9 cellular contexts compared by ENCODE assay signal in genomic region chr19:12790628-12791344, GRCh38. TPM values are rescaled to one million over a fixed set of nuclear protein-coding genes. Genes with fewer than 3 reads are reported as not detected.
DNase-seq lines count a peak whose midpoint lies in the region; ATAC-seq, FAIRE-seq and TF ChIP-seq lines count a peak whose summit lies in the region.
"Had no signal": no experiment of that assay in that cellular context is flagged by ENCODE, and none has a peak within 500 bp of the region (broad histone marks: within the 10 kb centered on the region; RNA-seq: fewer than 3 reads in every experiment).

No MANE protein-coding gene starts in this region.

- intact Hi-C loops in HepG2 (cut with micrococcal nuclease; ENCODE audit: unreplicated experiment), result no loop called here

- in situ Hi-C loops in HepG2 (cut with HindIII; ENCODE audit: extremely low pct_ligation_motif_present, low pct_unique_long_range_greater_than_20kb), result no loop called here

- peaks cover 8% of the 10 kb centered on the region for H3K79me2 ChIP-seq in HepG2 (ENCODE audit: insufficient read depth, low read length)

- FAIRE-seq in HepG2 (lab: Jason Lieb, UNC), result no peak

- H3K9me3 ChIP-seq in adipocyte (ENCODE audit: control insufficient read depth, low read length) (no peaks in the 10 kb centered on the region), HepG2 (ENCODE audit: low read length) (no peaks in the 10 kb centered on the region), thymus (ENCODE audit: control insufficient read depth) (no peaks in the 10 kb centered on the region)

- H3K27ac ChIP-seq in HepG2 (ENCODE audit: extremely low read length, insufficient read depth, low read length) (peak overlapping the region; percentile 31), thymus (ENCODE audit: low read depth) (peak overlapping the region; percentile 98)

- POLR2A ChIA-PET in HepG2 (lab: Yijun Ruan, JAX), result interaction anchor here (0.7 to 3.9 kb wide), 15 partner anchors 8 to 327 kb away, joined by 3 to 124 read pairs (median 14); partner anchors contain the start of genes GET3, HOOK2, MAN2B1 and NACC1

- H2AFZ ChIP-seq in HepG2 (ENCODE audit: low read length), result no peak overlapping the region

- no peak for TF ChIP-seq POLR2A in HepG2 (IDR thresholded peaks at IDR 0.05; ENCODE audit: insufficient read depth in 1 of 2, low read depth in 2 of 2, low read length in 2 of 2)

- no peaks in the 10 kb centered on the region for H4K20me1 ChIP-seq in HepG2 (ENCODE audit: insufficient read depth, low read length)

- H3K4me1 ChIP-seq in adipocyte (ENCODE audit: control insufficient read depth, insufficient read depth, low read length) (peaks cover 47% of the 10 kb centered on the region), HepG2 (ENCODE audit: insufficient read depth, low read length) (peaks cover 60% of the 10 kb centered on the region), thymus (ENCODE audit: control insufficient read depth, insufficient read depth, low read length) (peaks cover 10% of the 10 kb centered on the region)

- no TSS peak for BruUV-seq in HepG2 (replicated peaks; lab: Mats Ljungman, UMichigan)

- H3K36me3 ChIP-seq in adipocyte (ENCODE audit: control insufficient read depth, insufficient read depth, low read length, severe bottlenecking), result no peaks in the 10 kb centered on the region
- no peaks in the 10 kb centered on the region for H3K36me3 ChIP-seq in HepG2 (replicated peaks in 1 of 2; ENCODE audit: control insufficient read depth in 1 of 2, insufficient read depth in 2 of 2, low read length in 2 of 2)
- no peaks in the 10 kb centered on the region for H3K36me3 ChIP-seq in thymus (ENCODE audit: control insufficient read depth, insufficient read depth)

- TF ChIP-seq EP300 in HepG2 (IDR thresholded peaks at IDR 0.05; ENCODE audit: low read depth in 2 of 2, low read length in 2 of 2), result no peak
- TF ChIP-seq EP300 in HepG2 (CRISPR knock-in tag; IDR thresholded peaks at IDR 0.05; ENCODE audit: borderline replicate concordance), result no peak

- DNase-seq in activated CD8-positive, alpha-beta memory T cell treated with anti-CD3 and anti-CD28 coated beads for 24 hours, result peak; percentile 69
- DNase-seq in activated CD8-positive, alpha-beta memory T cell treated with anti-CD3 and anti-CD28 coated beads, Interleukin-2, amount 50 U/mL, for 4 hours, result no peak
- DNase-seq in adipocyte (ENCODE audit: low read depth) (peak; percentile 52), HepG2 (ENCODE audit: low spot score) (no peak), NCI-H1092 (lab: John Stamatoyannopoulos, UW) (no peak)

- WGBS in HepG2 (ENCODE audit: low lambda C conversion rate), result 2% methylated on average over 13 of the region's 22 CpGs
- whole genome bisulfite sequencing in thymus, result 3% methylated on average over 22 of the region's 22 CpGs

- no peaks in the 10 kb centered on the region for H3K27me3 ChIP-seq in adipocyte (replicated peaks; ENCODE audit: control insufficient read depth, insufficient read depth, low read length)
- no peaks in the 10 kb centered on the region for H3K27me3 ChIP-seq in HepG2 (ENCODE audit: control insufficient read depth in 1 of 2, insufficient read depth in 2 of 2, low read length in 2 of 2)
- peaks cover 14% of the 10 kb centered on the region for H3K27me3 ChIP-seq in thymus (ENCODE audit: control insufficient read depth, insufficient read depth)

- peak overlapping the region; percentile 99 for H3K4me2 ChIP-seq in HepG2 (ENCODE audit: low read depth, low read length)

- no peak for TF ChIP-seq RAD21 in HepG2 (CRISPR knock-in tag; IDR thresholded peaks at IDR 0.05)

- ATAC-seq in HepG2, result no peak
- ATAC-seq in HG02885 (IDR thresholded peaks at IDR 0.05; ENCODE audit: poor library complexity, unreplicated experiment), result no peak
- ATAC-seq in HG02623 (IDR thresholded peaks at IDR 0.05; ENCODE audit: unreplicated experiment), result no peak

- CTCF ChIA-PET in HepG2 (lab: Yijun Ruan, JAX; ENCODE audit: low intra/inter-chr PET ratio, low total read pairs), result interaction anchor here (0.8 kb wide), 1 partner anchor 114 kb away, joined by 3 read pairs; no protein-coding TSS in a partner anchor

- H3K9ac ChIP-seq in adipocyte (ENCODE audit: low read length), result peak overlapping the region; percentile 99
- H3K9ac ChIP-seq in HepG2 (ENCODE audit: insufficient read depth, low read depth, low read length), result peak overlapping the region; percentile 89

- H3K4me3 ChIP-seq in adipocyte (ENCODE audit: low read length) (peak overlapping the region; percentile 99), HepG2 (replicated peaks in 1 of 3; ENCODE audit: insufficient read depth in 1 of 3, low read depth in 2 of 3, low read length in 3 of 3) (peak overlapping the region; percentile 47 to 87 (median 60)), thymus (ENCODE audit: low read length) (peak overlapping the region; percentile 83)

- TF ChIP-seq CTCF in HepG2 (CRISPR knock-in tag; IDR thresholded peaks at IDR 0.05), result no peak

RNA-seq across cellular contexts. Expression of gene JUNB, which starts 0.5 kb away (rescaled TPM):
- total RNA-seq in HepG2 (2016; rRNA removed; fragmentation: Illumina TruSeq; extraction: Trizol), result 4.9 and 7.7 TPM in 2 replicates
- total RNA-seq in HepG2 (2016; cell fraction: cytosol; rRNA removed; fragmentation: Illumina TruSeq; extraction: Trizol; ENCODE audit: low read depth), result 3.3 and 3.8 TPM in 2 replicates
- total RNA-seq in HepG2 (2016; cell fraction: insoluble cytoplasmic fraction; rRNA removed; fragmentation: Illumina TruSeq; extraction: Trizol), result 3.8 and 7.5 TPM in 2 replicates
- total RNA-seq in HepG2 (2016; cell fraction: membrane; rRNA removed; fragmentation: Illumina TruSeq; extraction: Trizol), result 6.6 TPM in 2 replicates
- 7.2 and 8.6 TPM in 2 replicates for total RNA-seq in HepG2 (2016; cell fraction: nucleus; rRNA removed; fragmentation: Illumina TruSeq; extraction: Trizol)
- polyA plus RNA-seq in HepG2 (2011; rRNA removed) (8.2 and 15.9 TPM in 2 replicates), thymus (139 TPM)
- polyA plus RNA-seq in HepG2 (2011; cell fraction: cytosol; rRNA removed), result 10.9 and 15.9 TPM in 2 replicates
- polyA plus RNA-seq in HepG2 (2011; cell fraction: nucleus; rRNA removed), result 19.5 and 30.3 TPM in 2 replicates
- polyA plus RNA-seq in HepG2 (2012), result 2.5 and 5.8 TPM in 2 replicates
- 2.6 and 2.8 TPM in 2 replicates for polyA plus RNA-seq in HepG2 (2016; cell fraction: cytosol; fragmentation: Illumina TruSeq; extraction: Trizol; ENCODE audit: low read depth)
- 5.6 and 7.1 TPM in 2 replicates for polyA plus RNA-seq in HepG2 (2016; cell fraction: insoluble cytoplasmic fraction; fragmentation: Illumina TruSeq; extraction: Trizol; ENCODE audit: low read depth)
- 3.6 and 3.7 TPM in 2 replicates for polyA plus RNA-seq in HepG2 (2016; cell fraction: membrane; fragmentation: Illumina TruSeq; extraction: Trizol; ENCODE audit: low read depth)
- 15.5 and 16.4 TPM in 2 replicates for polyA plus RNA-seq in HepG2 (2016; cell fraction: nucleus; fragmentation: Illumina TruSeq; extraction: Trizol; ENCODE audit: insufficient read depth, low read depth)
- polyA minus RNA-seq in HepG2 (2011; rRNA and poly(A)+ RNA removed; ENCODE audit: low replicate concordance), result 17.5 and 34.8 TPM in 2 replicates
- polyA minus RNA-seq in HepG2 (2011; cell fraction: cytosol; rRNA and poly(A)+ RNA removed), result 14.3 and 14.8 TPM in 2 replicates
- 7.0 and 8.7 TPM in 2 replicates for polyA minus RNA-seq in HepG2 (2011; cell fraction: nucleus; rRNA and poly(A)+ RNA removed)

RNA-seq across cellular contexts. Expression of gene PRDX2, which starts 10.8 kb away (rescaled TPM):
- total RNA-seq in HepG2 (2016; rRNA removed; fragmentation: Illumina TruSeq; extraction: Trizol), result 381 and 425 TPM in 2 replicates
- total RNA-seq in HepG2 (2016; cell fraction: cytosol; rRNA removed; fragmentation: Illumina TruSeq; extraction: Trizol; ENCODE audit: low read depth), result 76.3 and 78.7 TPM in 2 replicates
- total RNA-seq in HepG2 (2016; cell fraction: insoluble cytoplasmic fraction; rRNA removed; fragmentation: Illumina TruSeq; extraction: Trizol), result 372 and 392 TPM in 2 replicates
- 80.0 and 92.1 TPM in 2 replicates for total RNA-seq in HepG2 (2016; cell fraction: membrane; rRNA removed; fragmentation: Illumina TruSeq; extraction: Trizol)
- 155 and 156 TPM in 2 replicates for total RNA-seq in HepG2 (2016; cell fraction: nucleus; rRNA removed; fragmentation: Illumina TruSeq; extraction: Trizol)
- 218 and 238 TPM in 2 replicates for polyA plus RNA-seq in HepG2 (2011; rRNA removed)
- polyA plus RNA-seq in HepG2 (2011; cell fraction: cytosol; rRNA removed), result 353 and 456 TPM in 2 replicates
- polyA plus RNA-seq in HepG2 (2011; cell fraction: nucleus; rRNA removed), result 218 and 223 TPM in 2 replicates
- polyA plus RNA-seq in HepG2 (2012), result 295 and 301 TPM in 2 replicates
- 101 and 108 TPM in 2 replicates for polyA plus RNA-seq in HepG2 (2016; cell fraction: cytosol; fragmentation: Illumina TruSeq; extraction: Trizol; ENCODE audit: low read depth)
- 447 and 526 TPM in 2 replicates for polyA plus RNA-seq in HepG2 (2016; cell fraction: insoluble cytoplasmic fraction; fragmentation: Illumina TruSeq; extraction: Trizol; ENCODE audit: low read depth)
- 92.7 and 94.2 TPM in 2 replicates for polyA plus RNA-seq in HepG2 (2016; cell fraction: membrane; fragmentation: Illumina TruSeq; extraction: Trizol; ENCODE audit: low read depth)
- polyA plus RNA-seq in HepG2 (2016; cell fraction: nucleus; fragmentation: Illumina TruSeq; extraction: Trizol; ENCODE audit: insufficient read depth, low read depth), result 277 and 282 TPM in 2 replicates
- polyA minus RNA-seq in HepG2 (2011; rRNA and poly(A)+ RNA removed; ENCODE audit: low replicate concordance), result 319 and 512 TPM in 2 replicates
- polyA minus RNA-seq in HepG2 (2011; cell fraction: cytosol; rRNA and poly(A)+ RNA removed), result 147 and 189 TPM in 2 replicates
- polyA minus RNA-seq in HepG2 (2011; cell fraction: nucleus; rRNA and poly(A)+ RNA removed), result 44.4 and 48.2 TPM in 2 replicates
- 113 TPM for polyA plus RNA-seq in thymus

RNA-seq across cellular contexts. Expression of gene THSD8, which starts 11.1 kb away (rescaled TPM):
- total RNA-seq in HepG2 (2016; rRNA removed; fragmentation: Illumina TruSeq; extraction: Trizol), result 14.9 and 23.5 TPM in 2 replicates
- not detected in 2 replicates for total RNA-seq in HepG2 (2016; cell fraction: cytosol; rRNA removed; fragmentation: Illumina TruSeq; extraction: Trizol; ENCODE audit: low read depth)
- 11.9 and 20.6 TPM in 2 replicates for total RNA-seq in HepG2 (2016; cell fraction: insoluble cytoplasmic fraction; rRNA removed; fragmentation: Illumina TruSeq; extraction: Trizol)
- total RNA-seq in HepG2 (2016; cell fraction: membrane; rRNA removed; fragmentation: Illumina TruSeq; extraction: Trizol), result 2.6 and 4.1 TPM in 2 replicates
- 1.9 and 3.1 TPM in 2 replicates for total RNA-seq in HepG2 (2016; cell fraction: nucleus; rRNA removed; fragmentation: Illumina TruSeq; extraction: Trizol)
- polyA plus RNA-seq in HepG2 (2011; rRNA removed) (4.8 and 5.2 TPM in 2 replicates), thymus (4.1 TPM)
- 1.3 TPM in 1 of 2 replicates, not detected in the other for polyA plus RNA-seq in HepG2 (2011; cell fraction: cytosol; rRNA removed)
- not detected in 2 replicates for polyA plus RNA-seq in HepG2 (2011; cell fraction: nucleus; rRNA removed)
- polyA plus RNA-seq in HepG2 (2012), result 2.7 and 6.2 TPM in 2 replicates
- 2.4 and 2.9 TPM in 2 replicates for polyA plus RNA-seq in HepG2 (2016; cell fraction: cytosol; fragmentation: Illumina TruSeq; extraction: Trizol; ENCODE audit: low read depth)
- polyA plus RNA-seq in HepG2 (2016; cell fraction: insoluble cytoplasmic fraction; fragmentation: Illumina TruSeq; extraction: Trizol; ENCODE audit: low read depth), result 29.9 and 31.8 TPM in 2 replicates
- 4.8 and 5.8 TPM in 2 replicates for polyA plus RNA-seq in HepG2 (2016; cell fraction: membrane; fragmentation: Illumina TruSeq; extraction: Trizol; ENCODE audit: low read depth)
- polyA plus RNA-seq in HepG2 (2016; cell fraction: nucleus; fragmentation: Illumina TruSeq; extraction: Trizol; ENCODE audit: insufficient read depth, low read depth), result 4.4 and 8.0 TPM in 2 replicates
- polyA minus RNA-seq in HepG2 (2011; rRNA and poly(A)+ RNA removed; ENCODE audit: low replicate concordance), result 1.1 and 55.0 TPM in 2 replicates
- not detected in 2 replicates for polyA minus RNA-seq in HepG2 (2011; cell fraction: cytosol; rRNA and poly(A)+ RNA removed)
- polyA minus RNA-seq in HepG2 (2011; cell fraction: nucleus; rRNA and poly(A)+ RNA removed), result not detected in 2 replicates
- total RNA-seq: dermis microvascular lymphatic vessel endothelial cell had no signal

RNA-seq across cellular contexts. Expression of gene HOOK2, which starts 15.4 kb away (rescaled TPM):
- 7.3 and 12.9 TPM in 2 replicates for total RNA-seq in HepG2 (2016; rRNA removed; fragmentation: Illumina TruSeq; extraction: Trizol)
- 3.3 and 3.6 TPM in 2 replicates for total RNA-seq in HepG2 (2016; cell fraction: cytosol; rRNA removed; fragmentation: Illumina TruSeq; extraction: Trizol; ENCODE audit: low read depth)
- total RNA-seq in HepG2 (2016; cell fraction: insoluble cytoplasmic fraction; rRNA removed; fragmentation: Illumina TruSeq; extraction: Trizol), result 6.4 and 13.9 TPM in 2 replicates
- 2.8 and 3.5 TPM in 2 replicates for total RNA-seq in HepG2 (2016; cell fraction: membrane; rRNA removed; fragmentation: Illumina TruSeq; extraction: Trizol)
- 11.6 and 14.2 TPM in 2 replicates for total RNA-seq in HepG2 (2016; cell fraction: nucleus; rRNA removed; fragmentation: Illumina TruSeq; extraction: Trizol)
- 9.2 and 11.1 TPM in 2 replicates for polyA plus RNA-seq in HepG2 (2011; rRNA removed)
- 4.3 and 4.7 TPM in 2 replicates for polyA plus RNA-seq in HepG2 (2011; cell fraction: cytosol; rRNA removed)
- 77.7 and 77.9 TPM in 2 replicates for polyA plus RNA-seq in HepG2 (2011; cell fraction: nucleus; rRNA removed)
- 15.8 and 16.0 TPM in 2 replicates for polyA plus RNA-seq in HepG2 (2012)
- polyA plus RNA-seq in HepG2 (2016; cell fraction: cytosol; fragmentation: Illumina TruSeq; extraction: Trizol; ENCODE audit: low read depth), result 0.83 and 0.93 TPM in 2 replicates
- 5.4 and 6.8 TPM in 2 replicates for polyA plus RNA-seq in HepG2 (2016; cell fraction: insoluble cytoplasmic fraction; fragmentation: Illumina TruSeq; extraction: Trizol; ENCODE audit: low read depth)
- polyA plus RNA-seq in HepG2 (2016; cell fraction: membrane; fragmentation: Illumina TruSeq; extraction: Trizol; ENCODE audit: low read depth), result 1.6 and 1.7 TPM in 2 replicates
- polyA plus RNA-seq in HepG2 (2016; cell fraction: nucleus; fragmentation: Illumina TruSeq; extraction: Trizol; ENCODE audit: insufficient read depth, low read depth), result 55.0 and 69.3 TPM in 2 replicates
- 6.5 and 15.0 TPM in 2 replicates for polyA minus RNA-seq in HepG2 (2011; rRNA and poly(A)+ RNA removed; ENCODE audit: low replicate concordance)
- 3.4 and 5.3 TPM in 2 replicates for polyA minus RNA-seq in HepG2 (2011; cell fraction: cytosol; rRNA and poly(A)+ RNA removed)
- 13.1 and 15.0 TPM in 2 replicates for polyA minus RNA-seq in HepG2 (2011; cell fraction: nucleus; rRNA and poly(A)+ RNA removed)
- polyA plus RNA-seq in thymus, result 36.4 TPM

RNA-seq across cellular contexts. Expression of gene RNASEH2A, which starts 15.6 kb away (rescaled TPM):
- 35.8 and 44.0 TPM in 2 replicates for total RNA-seq in HepG2 (2016; rRNA removed; fragmentation: Illumina TruSeq; extraction: Trizol)
- 9.6 and 10.1 TPM in 2 replicates for total RNA-seq in HepG2 (2016; cell fraction: cytosol; rRNA removed; fragmentation: Illumina TruSeq; extraction: Trizol; ENCODE audit: low read depth)
- total RNA-seq in HepG2 (2016; cell fraction: insoluble cytoplasmic fraction; rRNA removed; fragmentation: Illumina TruSeq; extraction: Trizol), result 42.1 and 45.3 TPM in 2 replicates
- 6.9 and 12.1 TPM in 2 replicates for total RNA-seq in HepG2 (2016; cell fraction: membrane; rRNA removed; fragmentation: Illumina TruSeq; extraction: Trizol)
- total RNA-seq in HepG2 (2016; cell fraction: nucleus; rRNA removed; fragmentation: Illumina TruSeq; extraction: Trizol), result 16.9 and 20.6 TPM in 2 replicates
- polyA plus RNA-seq in HepG2 (2011; rRNA removed) (18.4 and 25.1 TPM in 2 replicates), thymus (8.4 TPM)
- 29.0 and 49.3 TPM in 2 replicates for polyA plus RNA-seq in HepG2 (2011; cell fraction: cytosol; rRNA removed)
- polyA plus RNA-seq in HepG2 (2011; cell fraction: nucleus; rRNA removed), result 16.5 and 17.7 TPM in 2 replicates
- 14.7 and 18.3 TPM in 2 replicates for polyA plus RNA-seq in HepG2 (2012)
- 11.8 and 12.6 TPM in 2 replicates for polyA plus RNA-seq in HepG2 (2016; cell fraction: cytosol; fragmentation: Illumina TruSeq; extraction: Trizol; ENCODE audit: low read depth)
- 51.0 and 52.7 TPM in 2 replicates for polyA plus RNA-seq in HepG2 (2016; cell fraction: insoluble cytoplasmic fraction; fragmentation: Illumina TruSeq; extraction: Trizol; ENCODE audit: low read depth)
- polyA plus RNA-seq in HepG2 (2016; cell fraction: membrane; fragmentation: Illumina TruSeq; extraction: Trizol; ENCODE audit: low read depth), result 9.0 and 9.3 TPM in 2 replicates
- 31.7 and 33.2 TPM in 2 replicates for polyA plus RNA-seq in HepG2 (2016; cell fraction: nucleus; fragmentation: Illumina TruSeq; extraction: Trizol; ENCODE audit: insufficient read depth, low read depth)
- polyA minus RNA-seq in HepG2 (2011; rRNA and poly(A)+ RNA removed; ENCODE audit: low replicate concordance), result 44.4 and 185 TPM in 2 replicates
- polyA minus RNA-seq in HepG2 (2011; cell fraction: cytosol; rRNA and poly(A)+ RNA removed), result 18.6 and 30.1 TPM in 2 replicates
- polyA minus RNA-seq in HepG2 (2011; cell fraction: nucleus; rRNA and poly(A)+ RNA removed), result 8.7 and 11.3 TPM in 2 replicates

Comparison
In these comparisons a context has a peak if more than half of its experiments do, and no peak if none do; other contexts are left out.
1. DNase-seq: peak in activated CD8-positive, alpha-beta memory T cell treated with anti-CD3 and anti-CD28 coated beads for 24 hours (single experiment) and adipocyte (single experiment); none in activated CD8-positive, alpha-beta memory T cell treated with anti-CD3 and anti-CD28 coated beads, Interleukin-2, amount 50 U/mL, for 4 hours (single experiment), HepG2 (single experiment) and NCI-H1092 (single experiment).
2. Peak in every context shown above with its lines, with median percentiles within 50 percentile points of each other: H3K4me3 ChIP-seq.